1 cellular context compared by ENCODE assay signal in the genomic region with DNA sequence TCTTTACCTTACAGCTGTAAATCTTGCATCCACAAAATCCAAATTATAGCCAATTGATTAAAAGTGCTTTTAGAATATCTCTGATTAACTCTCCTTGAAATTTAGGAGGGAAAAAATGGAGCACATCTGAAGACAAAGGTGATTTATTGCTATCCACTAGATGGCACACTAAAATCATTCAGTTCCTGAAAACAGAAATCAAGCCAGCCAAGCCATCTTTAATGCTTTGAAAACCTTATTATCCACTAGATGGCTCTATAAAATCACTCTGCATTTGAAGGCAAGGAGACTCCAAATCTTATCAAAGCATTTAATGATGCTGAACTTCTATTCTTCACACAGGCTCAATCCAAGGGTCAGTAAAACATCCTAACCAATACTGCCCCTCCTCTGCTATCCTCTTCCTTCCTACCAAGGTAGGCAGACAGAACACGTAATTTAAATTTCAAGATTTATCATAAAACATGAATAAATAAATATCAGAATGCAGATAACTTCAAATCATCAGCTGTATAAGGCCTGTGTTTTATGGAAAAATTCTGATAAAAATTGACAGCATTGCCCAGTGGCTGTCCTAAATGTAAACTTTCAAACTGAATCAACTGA.
TF ChIP-seq lines count a peak whose summit lies in the region.

No MANE protein-coding gene starts in this region.

TF ChIP-seq in WTC11, 78 proteins besides CTCF, POLR2A, EP300 and RAD21 (continued from another document):
- TF ChIP-seq, protein P1, sequence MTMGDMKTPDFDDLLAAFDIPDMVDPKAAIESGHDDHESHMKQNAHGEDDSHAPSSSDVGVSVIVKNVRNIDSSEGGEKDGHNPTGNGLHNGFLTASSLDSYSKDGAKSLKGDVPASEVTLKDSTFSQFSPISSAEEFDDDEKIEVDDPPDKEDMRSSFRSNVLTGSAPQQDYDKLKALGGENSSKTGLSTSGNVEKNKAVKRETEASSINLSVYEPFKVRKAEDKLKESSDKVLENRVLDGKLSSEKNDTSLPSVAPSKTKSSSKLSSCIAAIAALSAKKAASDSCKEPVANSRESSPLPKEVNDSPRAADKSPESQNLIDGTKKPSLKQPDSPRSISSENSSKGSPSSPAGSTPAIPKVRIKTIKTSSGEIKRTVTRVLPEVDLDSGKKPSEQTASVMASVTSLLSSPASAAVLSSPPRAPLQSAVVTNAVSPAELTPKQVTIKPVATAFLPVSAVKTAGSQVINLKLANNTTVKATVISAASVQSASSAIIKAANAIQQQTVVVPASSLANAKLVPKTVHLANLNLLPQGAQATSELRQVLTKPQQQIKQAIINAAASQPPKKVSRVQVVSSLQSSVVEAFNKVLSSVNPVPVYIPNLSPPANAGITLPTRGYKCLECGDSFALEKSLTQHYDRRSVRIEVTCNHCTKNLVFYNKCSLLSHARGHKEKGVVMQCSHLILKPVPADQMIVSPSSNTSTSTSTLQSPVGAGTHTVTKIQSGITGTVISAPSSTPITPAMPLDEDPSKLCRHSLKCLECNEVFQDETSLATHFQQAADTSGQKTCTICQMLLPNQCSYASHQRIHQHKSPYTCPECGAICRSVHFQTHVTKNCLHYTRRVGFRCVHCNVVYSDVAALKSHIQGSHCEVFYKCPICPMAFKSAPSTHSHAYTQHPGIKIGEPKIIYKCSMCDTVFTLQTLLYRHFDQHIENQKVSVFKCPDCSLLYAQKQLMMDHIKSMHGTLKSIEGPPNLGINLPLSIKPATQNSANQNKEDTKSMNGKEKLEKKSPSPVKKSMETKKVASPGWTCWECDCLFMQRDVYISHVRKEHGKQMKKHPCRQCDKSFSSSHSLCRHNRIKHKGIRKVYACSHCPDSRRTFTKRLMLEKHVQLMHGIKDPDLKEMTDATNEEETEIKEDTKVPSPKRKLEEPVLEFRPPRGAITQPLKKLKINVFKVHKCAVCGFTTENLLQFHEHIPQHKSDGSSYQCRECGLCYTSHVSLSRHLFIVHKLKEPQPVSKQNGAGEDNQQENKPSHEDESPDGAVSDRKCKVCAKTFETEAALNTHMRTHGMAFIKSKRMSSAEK (CRISPR knock-in tag; IDR thresholded peaks at IDR 0.05; ENCODE audit: borderline replicate concordance): no peak
- TF ChIP-seq, protein P2, sequence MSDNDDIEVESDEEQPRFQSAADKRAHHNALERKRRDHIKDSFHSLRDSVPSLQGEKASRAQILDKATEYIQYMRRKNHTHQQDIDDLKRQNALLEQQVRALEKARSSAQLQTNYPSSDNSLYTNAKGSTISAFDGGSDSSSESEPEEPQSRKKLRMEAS (CRISPR knock-in tag; IDR thresholded peaks at IDR 0.05): no peak
- no peak for TF ChIP-seq NFE2L1 (CRISPR knock-in tag; IDR thresholded peaks at IDR 0.05)
